In genomic region chr11:64396079-64396591, GRCh38 we compare ENCODE assay signal across 11 cellular contexts. TPM values are rescaled to one million over a fixed set of nuclear protein-coding genes. Genes with fewer than 3 reads are reported as not detected.
A peak's percentile ranks its signal among the peaks of the same experiment; 100 is the strongest.
DNase-seq lines count a peak whose midpoint lies in the region; ATAC-seq and TF ChIP-seq lines count a peak whose summit lies in the region.
"Had no signal": no experiment of that assay in that cellular context is flagged by ENCODE, and none has a peak within 500 bp of the region (broad histone marks: within the 10 kb centered on the region; RNA-seq: fewer than 3 reads in every experiment).

No MANE protein-coding gene starts in this region.

- TF ChIP-seq CTCF in OCI-LY7 (conservative IDR thresholded peaks at IDR 0.05; ENCODE audit: low read length) (no peak), hepatocyte (IDR thresholded peaks at IDR 0.05; ENCODE audit: poor library complexity) (no peak)

- intact Hi-C loops in OCI-LY7 (cut with micrococcal nuclease; ENCODE audit: unreplicated experiment), result no loop called here

- CTCF ChIA-PET in OCI-LY7 (lab: Charles Lee; ENCODE audit: unreplicated experiment), result no interaction called here

- no peaks in the 10 kb centered on the region for H3K27me3 ChIP-seq in HUES64 (ENCODE audit: insufficient read depth, low read length)
- H3K27me3 ChIP-seq in hepatocyte, result no peaks in the 10 kb centered on the region

- H3K27ac ChIP-seq in HUES64 (ENCODE audit: low read depth, low read length), result peak overlapping the region; percentile 61; the same call in 1 of the 2 replicates
- H3K27ac ChIP-seq in OCI-LY7 (ENCODE audit: low read depth, low read length, poor library complexity, severe bottlenecking), result no peak overlapping the region
- H3K27ac ChIP-seq in hepatocyte, result peak overlapping the region; percentile 28

- H3K4me2 ChIP-seq in OCI-LY7 (ENCODE audit: low read length) (peak overlapping the region; percentile 10; the same call in 1 of the 2 replicates), hepatocyte (peak overlapping the region; percentile 64)

- POLR2A ChIA-PET in OCI-LY7 (lab: Charles Lee), result no interaction called here

- H3K36me3 ChIP-seq in HUES64 (ENCODE audit: insufficient read depth, low read length) (no peaks in the 10 kb centered on the region), OCI-LY7 (ENCODE audit: insufficient read depth, low read length) (no peaks in the 10 kb centered on the region), hepatocyte (replicated peaks; ENCODE audit: insufficient read depth, low read depth) (no peaks in the 10 kb centered on the region)

- ATAC-seq in HG03095 (IDR thresholded peaks at IDR 0.05; ENCODE audit: unreplicated experiment) (no peak), GM18520 (IDR thresholded peaks at IDR 0.05; ENCODE audit: unreplicated experiment) (no peak)
- ATAC-seq: activated CD8-positive, alpha-beta T cell treated with anti-CD3 and anti-CD28 coated beads, Interleukin-2, amount 10 ng/mL, durations not matched to agents 7 days and 5 days had no signal

- H3K4me3 ChIP-seq in HUES64 (ENCODE audit: low read length) (peak overlapping the region; percentile 3; the same call in 1 of the 2 replicates), OCI-LY7 (ENCODE audit: low read depth, low read length, poor library complexity, severe bottlenecking) (no peak overlapping the region), hepatocyte (no peak overlapping the region)

- H3K9me3 ChIP-seq in HUES64 (ENCODE audit: insufficient read depth, low read depth, low read length) (no peaks in the 10 kb centered on the region), OCI-LY7 (ENCODE audit: low read length) (no peaks in the 10 kb centered on the region), hepatocyte (ENCODE audit: low read depth) (no peaks in the 10 kb centered on the region)

- DNase-seq in OCI-LY7 (ENCODE audit: low spot score), result no peak
- peak; percentile 55 for DNase-seq in hepatocyte (ENCODE audit: low spot score)
- peak; percentile 77 for DNase-seq in retina
- no peak for DNase-seq in HK-2 (ENCODE audit: unreplicated experiment)
- DNase-seq: activated CD8-positive, alpha-beta T cell treated with anti-CD3 and anti-CD28 coated beads, Interleukin-2, amount 10 ng/mL, durations not matched to agents 7 days and 5 days; activated naive CD8-positive, alpha-beta T cell treated with anti-CD3 and anti-CD28 coated beads, Interleukin-2, amount 10 ng/mL, durations not matched to agents 7 days and 5 days; DMS53; NCI-H510A treated with DMSO at 0.1 percent for 48 hours had no signal

- 13% methylated on average over 15 of the region's 15 CpGs for WGBS in HUES64
- WGBS in hepatocyte (ENCODE audit: low lambda C conversion rate, missing lambda C conversion rate), result 25% methylated on average over 15 of the region's 15 CpGs

- H3K4me1 ChIP-seq in HUES64 (ENCODE audit: insufficient read depth, low read length), result peaks cover 21% of the 10 kb centered on the region
- peaks cover 9% of the 10 kb centered on the region for H3K4me1 ChIP-seq in OCI-LY7 (ENCODE audit: insufficient read depth, low read length, poor library complexity, severe bottlenecking)
- H3K4me1 ChIP-seq in hepatocyte (ENCODE audit: insufficient read depth), result peaks cover 12% of the 10 kb centered on the region

- BruUV-seq in OCI-LY7 (replicated peaks; lab: Mats Ljungman, UMichigan), result no TSS peak

- H3K9me2 ChIP-seq in OCI-LY7 (ENCODE audit: insufficient read depth, low read length) (no peaks in the 10 kb centered on the region), hepatocyte (replicated peaks; ENCODE audit: insufficient read depth) (no peaks in the 10 kb centered on the region)

- no peaks in the 10 kb centered on the region for H4K20me1 ChIP-seq in OCI-LY7 (ENCODE audit: insufficient read depth, low read length)
- no peaks in the 10 kb centered on the region for H4K20me1 ChIP-seq in hepatocyte (ENCODE audit: insufficient read depth, poor library complexity, severe bottlenecking)

- no peaks in the 10 kb centered on the region for H3K79me2 ChIP-seq in OCI-LY7 (ENCODE audit: insufficient read depth, low read depth, low read length)
- H3K79me2 ChIP-seq in hepatocyte, result no peaks in the 10 kb centered on the region

- H3K9ac ChIP-seq in HUES64 (ENCODE audit: low read depth, low read length), result peak overlapping the region; percentile 46; the same call in 1 of the 2 replicates

- peak overlapping the region; percentile 64; the same call in 1 of the 2 replicates for H2AFZ ChIP-seq in OCI-LY7 (ENCODE audit: low read length)
- H2AFZ ChIP-seq in hepatocyte, result peak overlapping the region; percentile 45

RNA-seq across cellular contexts. Expression of gene RPS6KA4, which starts 37.2 kb away (rescaled TPM):
- polyA plus RNA-seq in HUES64 (2013, experiment 1 of 2), result 7.5 TPM
- 9.3 TPM for polyA plus RNA-seq in HUES64 (2013, experiment 2 of 2)
- total RNA-seq in OCI-LY7 (2014; rRNA removed; shearing (Covaris generic)), result 9.0 and 16.7 TPM in 2 replicates
- total RNA-seq in OCI-LY7 (2022) (11.0 and 13.4 TPM in 2 replicates), hepatocyte (31.3 and 35.9 TPM in 2 replicates)
- 44.0 and 44.8 TPM in 2 replicates for polyA plus RNA-seq in hepatocyte

RNA-seq across cellular contexts. Expression of gene CCDC88B, which starts 56.1 kb away (rescaled TPM):
- polyA plus RNA-seq in HUES64 (2013, experiment 1 of 2), result 2.0 TPM
- 3.9 TPM for polyA plus RNA-seq in HUES64 (2013, experiment 2 of 2)
- total RNA-seq in OCI-LY7 (2014; rRNA removed; shearing (Covaris generic)), result 40.7 and 44.1 TPM in 2 replicates
- total RNA-seq in OCI-LY7 (2022) (61.5 and 67.2 TPM in 2 replicates), hepatocyte (4.9 TPM in 2 replicates)
- polyA plus RNA-seq in hepatocyte, result 9.1 and 10.0 TPM in 2 replicates

Comparison
In these comparisons a context has a peak if more than half of its experiments do, and no peak if none do; other contexts are left out.
1. DNase-seq: peak in hepatocyte (single experiment) and retina (single experiment); none in OCI-LY7 (single experiment) and HK-2 (single experiment).